ENCODE assay signal across 1 cellular context in genomic region chr3:161064413-161064812, GRCh38.
TF ChIP-seq lines count a peak whose summit lies in the region.

No MANE protein-coding gene starts in this region.

TF ChIP-seq in GM12878, 131 proteins besides CTCF, POLR2A, EP300 and RAD21 (continued from another document):
- TF ChIP-seq ZBTB11 (CRISPR knock-in tag; IDR thresholded peaks at IDR 0.05) (no peak), SMC3 (IDR thresholded peaks at IDR 0.05; ENCODE audit: borderline replicate concordance, low read length) (no peak)
TF ChIP-seq in GM12878: peak in this region for 1.
